ENCODE assay signal across 8 cellular contexts in the genomic region with DNA sequence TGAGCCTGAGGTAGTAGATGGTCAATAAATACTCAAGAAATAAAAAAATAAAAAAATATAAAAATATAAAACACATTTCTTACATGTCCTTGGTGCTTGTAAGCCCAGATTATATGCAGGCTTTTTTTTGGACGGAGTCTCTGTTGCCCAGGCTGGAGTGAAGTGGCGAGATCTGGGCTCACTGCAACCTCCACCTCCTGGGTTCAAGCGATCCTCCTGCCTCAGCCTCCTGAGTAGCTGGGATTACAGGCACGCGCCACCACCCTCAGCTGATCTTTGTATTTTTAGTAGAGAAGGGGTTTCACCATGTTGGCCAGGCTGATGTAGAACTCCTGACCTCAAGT. TPM values are rescaled to one million over a fixed set of nuclear protein-coding genes. Genes with fewer than 3 reads are reported as not detected.
DNase-seq lines count a peak whose midpoint lies in the region; ATAC-seq and TF ChIP-seq lines count a peak whose summit lies in the region.
"Not testable (repeated sequence)": the region's sequence is repeated elsewhere in the genome, so short reads cannot be mapped to it uniquely, and the experiment has no call there.

No MANE protein-coding gene starts in this region.

- not testable (repeated sequence) for TF ChIP-seq CTCF in GM12864 (IDR thresholded peaks at IDR 0.05; ENCODE audit: low read depth, low read length, missing control alignments); MM.1S (IDR thresholded peaks at IDR 0.05; ENCODE audit: low read length); activated CD8-positive, alpha-beta T cell treated with anti-CD3 and anti-CD28 coated beads for 36 hours (IDR thresholded peaks at IDR 0.05); mammary epithelial cell (conservative IDR thresholded peaks at IDR 0.05 in 1 of 2, IDR thresholded peaks at IDR 0.05 in 1 of 2; ENCODE audit: extremely low read depth in 1 of 2, insufficient read depth in 1 of 2, low read depth in 1 of 2, low read length in 2 of 2); foreskin fibroblast (IDR thresholded peaks at IDR 0.05; ENCODE audit: low read depth, low read length); retinal pigment epithelial cell (conservative IDR thresholded peaks at IDR 0.05; ENCODE audit: low read depth, low read length)

- intact Hi-C loops in activated CD8-positive, alpha-beta T cell treated with anti-CD3 and anti-CD28 coated beads for 36 hours (cut with micrococcal nuclease): loop anchor here (1.0 kb wide), 1 partner anchor 17 kb away; a partner anchor contains a TSS
- intact Hi-C loops in mammary epithelial cell (cut with micrococcal nuclease): not testable (repeated sequence)

- H3K4me3 Mint-ChIP-seq in activated CD8-positive, alpha-beta T cell treated with anti-CD3 and anti-CD28 coated beads for 36 hours: peak overlapping the region; percentile 99

- H3K79me2 ChIP-seq in MM.1S (ENCODE audit: low read length): peaks cover 30% of the 10 kb centered on the region
- not testable (repeated sequence) for H3K79me2 ChIP-seq in mammary epithelial cell (ENCODE audit: insufficient read depth, low read length)

- H3K9me3 Mint-ChIP-seq in activated CD8-positive, alpha-beta T cell treated with anti-CD3 and anti-CD28 coated beads for 36 hours: not testable (repeated sequence)

- peaks cover 62% of the 10 kb centered on the region for H3K4me1 Mint-ChIP-seq in activated CD8-positive, alpha-beta T cell treated with anti-CD3 and anti-CD28 coated beads for 36 hours (ENCODE audit: low read depth)

- H2AFZ ChIP-seq in MM.1S (ENCODE audit: low read length): not testable (repeated sequence)
- H2AFZ ChIP-seq in mammary epithelial cell (ENCODE audit: low read depth, low read length): peak overlapping the region; percentile 98

- in situ Hi-C loops in mammary epithelial cell (cut with MboI; ENCODE audit: low sequenced_read_pairs in 2 of 2): loop anchor here (5.0 to 25.0 kb wide), 3 partner anchors 63 to 141 kb away; a partner anchor contains a TSS

- TSS peak; percentile 61 for BruUV-seq in mammary epithelial cell (replicated peaks; lab: Mats Ljungman, UMichigan)

- dilution Hi-C loops in mammary epithelial cell (cut with HindIII; ENCODE audit: low sequenced_read_pairs): loop anchor here (5.0 kb wide), 2 partner anchors 59 to 81 kb away; no protein-coding TSS in a partner anchor

- DNase-seq in GM12864 (ENCODE audit: low read depth); MM.1S; activated CD8-positive, alpha-beta T cell treated with anti-CD3 and anti-CD28 coated beads for 36 hours; mammary epithelial cell; foreskin fibroblast; retinal pigment epithelial cell (ENCODE audit: low read depth): not testable (repeated sequence)

- H4K20me1 ChIP-seq in MM.1S (ENCODE audit: insufficient read depth, low read length); mammary epithelial cell (ENCODE audit: insufficient read depth, low read length): not testable (repeated sequence)

- not testable (repeated sequence) for H3K9me3 ChIP-seq in MM.1S (replicated peaks; ENCODE audit: insufficient read depth, low read length); mammary epithelial cell (replicated peaks; ENCODE audit: insufficient read depth, low read length); mesodermal cell (ENCODE audit: control insufficient read depth, low read length)

- not testable (repeated sequence) for H3K36me3 ChIP-seq in MM.1S (replicated peaks; ENCODE audit: insufficient read depth, low read length); mammary epithelial cell (ENCODE audit: insufficient read depth, low read length); mesodermal cell (ENCODE audit: control insufficient read depth, insufficient read depth, low read length); urinary bladder (ENCODE audit: insufficient read depth)

- 100% methylated on average over 5 of the region's 5 CpGs for WGBS in mammary epithelial cell (ENCODE audit: low coverage, missing lambda C conversion rate)
- WGBS in mesodermal cell (ENCODE audit: insufficient coverage in 2 of 2), 2 experiments: 97 to 100% methylated on average over 3 to 4 of the region's 5 CpGs
- WGBS in urinary bladder: 59% methylated on average over 5 of the region's 5 CpGs

- not testable (repeated sequence) for H3K27me3 Mint-ChIP-seq in activated CD8-positive, alpha-beta T cell treated with anti-CD3 and anti-CD28 coated beads for 36 hours

- H3K9ac ChIP-seq in MM.1S (ENCODE audit: low read length) (peak overlapping the region; percentile 34; the same call in 1 of the 2 replicates), mammary epithelial cell (ENCODE audit: insufficient read depth, low read length) (peak overlapping the region; percentile 92)

- ATAC-seq in activated CD8-positive, alpha-beta T cell treated with anti-CD3 and anti-CD28 coated beads for 36 hours: not testable (repeated sequence)

- not testable (repeated sequence) for H3K27me3 ChIP-seq in MM.1S (replicated peaks; ENCODE audit: insufficient read depth, low read length); mammary epithelial cell (ENCODE audit: insufficient read depth, low read length)

- H3K27ac ChIP-seq in MM.1S (ENCODE audit: low read length) (peak overlapping the region; percentile 94; the same call in 1 of the 2 replicates), mammary epithelial cell (ENCODE audit: insufficient read depth, low read depth, low read length) (peak overlapping the region; percentile 91), mesodermal cell (ENCODE audit: low read depth, low read length, severe bottlenecking) (peak overlapping the region; percentile 94), urinary bladder (ENCODE audit: low read depth) (peak overlapping the region; percentile 93)

- H3K4me1 ChIP-seq in MM.1S (ENCODE audit: low read length) (peaks cover 38% of the 10 kb centered on the region), mammary epithelial cell (ENCODE audit: insufficient read depth, low read length) (peaks cover 20% of the 10 kb centered on the region)
- not testable (repeated sequence) for H3K4me1 ChIP-seq in mesodermal cell (ENCODE audit: control insufficient read depth, insufficient read depth, low read length, poor library complexity, severe bottlenecking); urinary bladder (ENCODE audit: insufficient read depth)

- H3K9me2 ChIP-seq in MM.1S (replicated peaks; ENCODE audit: insufficient read depth, low read length): not testable (repeated sequence)

- peak overlapping the region; percentile 100 for H3K27ac Mint-ChIP-seq in activated CD8-positive, alpha-beta T cell treated with anti-CD3 and anti-CD28 coated beads for 36 hours

- CTCF ChIA-PET in activated CD8-positive, alpha-beta T cell treated with anti-CD3 and anti-CD28 coated beads for 36 hours (lab: Charles Lee): interaction anchor here (1.0 to 16.4 kb wide), 8 partner anchors 9 to 182 kb away, joined by 3 to 333 read pairs (median 4); a partner anchor contains a TSS
- CTCF ChIA-PET in mammary epithelial cell (lab: Charles Lee; ENCODE audit: low non-redundant PET): interaction anchor here (0.6 to 1.4 kb wide), 3 partner anchors 15 to 65 kb away, joined by 4 to 6 read pairs (median 5); a partner anchor contains a TSS

- POLR2A ChIA-PET in activated CD8-positive, alpha-beta T cell treated with anti-CD3 and anti-CD28 coated beads for 36 hours (lab: Charles Lee): interaction anchor here (1.1 to 37.9 kb wide), 5 partner anchors 1 to 144 kb away, joined by 3 to 1862 read pairs (median 1567); a partner anchor contains a TSS

- H3K4me3 ChIP-seq in GM12864 (ENCODE audit: low read depth, low read length) (peak overlapping the region; percentile 91), MM.1S (ENCODE audit: low read length) (peak overlapping the region; percentile 18; the same call in 1 of the 2 replicates), mammary epithelial cell (replicated peaks in 1 of 3; ENCODE audit: insufficient read depth in 1 of 3, low read depth in 2 of 3, low read length in 3 of 3) (peak overlapping the region; percentile 70 to 83 (median 76)), foreskin fibroblast (ENCODE audit: low read depth in 1 of 2, low read length in 2 of 2) (peak overlapping the region; percentile 90 to 100), mesodermal cell (ENCODE audit: extremely low read depth, insufficient read depth, low read length, poor library complexity, severe bottlenecking) (peak overlapping the region; percentile 63), retinal pigment epithelial cell (ENCODE audit: low read length) (peak overlapping the region; percentile 92), urinary bladder (ENCODE audit: low read depth, low read length) (peak overlapping the region; percentile 36)

- H3K4me2 ChIP-seq in MM.1S (ENCODE audit: low read depth, low read length): peak overlapping the region; percentile 16; the same call in 1 of the 2 replicates
- H3K4me2 ChIP-seq in mammary epithelial cell (ENCODE audit: insufficient read depth, low read depth, low read length): peak overlapping the region; percentile 86

- peaks cover 49% of the 10 kb centered on the region for H3F3A ChIP-seq in MM.1S (ENCODE audit: insufficient read depth, low read length)

- peaks cover 34% of the 10 kb centered on the region for H3K36me3 Mint-ChIP-seq in activated CD8-positive, alpha-beta T cell treated with anti-CD3 and anti-CD28 coated beads for 36 hours (ENCODE audit: low read depth)

RNA-seq across cellular contexts. Expression of a gene that starts 8.1 kb away (rescaled TPM):
- total RNA-seq in activated CD8-positive, alpha-beta T cell treated with anti-CD3 and anti-CD28 coated beads for 36 hours: 10 to 100 TPM; 59.8 to 63.5 TPM
- total RNA-seq in mammary epithelial cell: 1 to 10 TPM; 7.7 to 9.0 TPM
- polyA plus RNA-seq in mammary epithelial cell: 4.5 TPM
- 32.9 TPM for polyA minus RNA-seq in mammary epithelial cell
- 7.9 TPM for polyA plus RNA-seq in mesodermal cell (2013, experiment 1 of 2)
- 7.2 TPM for polyA plus RNA-seq in mesodermal cell (2013, experiment 2 of 2)
- total RNA-seq in urinary bladder: 22.0 TPM
- polyA plus RNA-seq in urinary bladder: 40.8 TPM

RNA-seq across cellular contexts. Expression of a gene that starts 16.9 kb away (rescaled TPM):
- 1,000 to 10,000 TPM; 4,476 to 4,587 TPM for total RNA-seq in activated CD8-positive, alpha-beta T cell treated with anti-CD3 and anti-CD28 coated beads for 36 hours
- total RNA-seq in mammary epithelial cell (100 to 1,000 TPM; 416 to 518 TPM), urinary bladder (1,910 TPM)
- polyA plus RNA-seq in mammary epithelial cell (2,230 TPM), urinary bladder (3,964 TPM)
- 465 TPM for polyA minus RNA-seq in mammary epithelial cell
- 403 TPM for polyA plus RNA-seq in mesodermal cell (2013, experiment 1 of 2)
- polyA plus RNA-seq in mesodermal cell (2013, experiment 2 of 2): 433 TPM

RNA-seq across cellular contexts. Expression of a gene that starts 17.1 kb away (rescaled TPM):
- 10 to 100 TPM; 16.1 to 17.8 TPM for total RNA-seq in activated CD8-positive, alpha-beta T cell treated with anti-CD3 and anti-CD28 coated beads for 36 hours
- total RNA-seq in mammary epithelial cell (not detected), urinary bladder (1.7 TPM)
- polyA plus RNA-seq in mammary epithelial cell (0.12 TPM), urinary bladder (0.57 TPM)
- polyA minus RNA-seq in mammary epithelial cell: not detected
- not detected for polyA plus RNA-seq in mesodermal cell (2013, experiment 1 of 2)
- polyA plus RNA-seq in mesodermal cell (2013, experiment 2 of 2): not detected

Comparison
In these comparisons a context has a peak if more than half of its experiments do, and no peak if none do; other contexts are left out.
1. H3K4me3 ChIP-seq: peak in every context shown above with its lines; median percentile 95 in foreskin fibroblast; 92 in retinal pigment epithelial cell; 91 in GM12864; 76 in mammary epithelial cell; 63 in mesodermal cell; 36 in urinary bladder; 18 in MM.1S.